Comparison of ENCODE assay signal across 12 cellular contexts in genomic region chr3:8488877-8489865, GRCh38. TPM values are rescaled to one million over a fixed set of nuclear protein-coding genes. Genes with fewer than 3 reads are reported as not detected.
DNase-seq lines count a peak whose midpoint lies in the region; ATAC-seq and TF ChIP-seq lines count a peak whose summit lies in the region.
"Had no signal": no experiment of that assay in that cellular context is flagged by ENCODE, and none has a peak within 500 bp of the region (broad histone marks: within the 10 kb centered on the region; RNA-seq: fewer than 3 reads in every experiment).

No MANE protein-coding gene starts in this region.

- intact Hi-C loops in mucosa of descending colon (cut with DNase I, micrococcal nuclease) = no loop called here

- H3K4me3 ChIP-seq in SK-N-SH (ENCODE audit: low read depth in 2 of 2, low read length in 1 of 2) (no peak overlapping the region), brain microvascular endothelial cell (ENCODE audit: low read depth, low read length) (no peak overlapping the region), muscle layer of duodenum (ENCODE audit: low read depth in 1 of 2, low read length in 2 of 2) (no peak overlapping the region), mucosa of descending colon (no peak overlapping the region)
- H3K4me3 ChIP-seq: A549 had no signal

- H3K4me1 ChIP-seq in SK-N-SH (ENCODE audit: control insufficient read depth in 1 of 2, insufficient read depth in 2 of 2, low read depth in 1 of 2, low read length in 1 of 2) (peaks cover 4 to 26% of the 10 kb centered on the region in 2 experiments; a peak in 3 of 4 replicates), muscle layer of duodenum (ENCODE audit: control insufficient read depth in 1 of 2, insufficient read depth in 2 of 2, low read length in 2 of 2) (peaks cover 0 to 4% of the 10 kb centered on the region in 2 donors), mucosa of descending colon (ENCODE audit: low read depth) (no peaks in the 10 kb centered on the region)

- no peak for TF ChIP-seq EP300 in SK-N-SH (IDR thresholded peaks at IDR 0.05; ENCODE audit: borderline replicate concordance in 1 of 2, low read depth in 1 of 2, low read length in 1 of 2)

- DNase-seq in SK-N-SH = no peak
- no peak for DNase-seq in brain microvascular endothelial cell
- DNase-seq in stimulated activated naive CD4-positive, alpha-beta T cell treated with Interleukin-2 at 50 U/mL for 16 hours (lab: John Stamatoyannopoulos, UW) = no peak
- no peak for DNase-seq in mucosa of descending colon
- DNase-seq in SHP77 (lab: John Stamatoyannopoulos, UW) = no peak
- no peak for DNase-seq in stimulated activated CD4-positive, alpha-beta T cell treated with anti-CD3 and anti-CD28 coated beads, Interleukin-15, amount 100 ng/mL, for 24 hours
- DNase-seq: activated CD8-positive, alpha-beta T cell treated with anti-CD3 and anti-CD28 coated beads for 36 hours; activated naive CD4-positive, alpha-beta T cell treated with anti-CD3 and anti-CD28 coated beads, Interleukin-2, amount 10 ng/mL, durations not matched to agents 7 days and 5 days; Kasumi-1 had no signal

- no peak for TF ChIP-seq RAD21 in SK-N-SH (IDR thresholded peaks at IDR 0.05; ENCODE audit: low read length)

- TF ChIP-seq CTCF in SK-N-SH (IDR thresholded peaks at IDR 0.05) (no peak), brain microvascular endothelial cell (IDR thresholded peaks at IDR 0.05; ENCODE audit: low read depth, low read length, missing control alignments) (no peak), mucosa of descending colon (IDR thresholded peaks at IDR 0.05) (no peak)

- POLR2A ChIA-PET in SK-N-SH (lab: Yijun Ruan, JAX) = no interaction called here

- WGBS in SK-N-SH (ENCODE audit: low lambda C conversion rate) = 86% methylated on average over 7 of the region's 7 CpGs

- CTCF ChIA-PET in SK-N-SH (lab: Yijun Ruan, JAX) = interaction anchor here (1.0 kb wide), 1 partner anchor 45 kb away, joined by 3 read pairs; no protein-coding TSS in a partner anchor

- H3K4me2 ChIP-seq in SK-N-SH = no peak overlapping the region

- no peaks in the 10 kb centered on the region for H3K9me2 ChIP-seq in SK-N-SH

- no peaks in the 10 kb centered on the region for H3K79me2 ChIP-seq in SK-N-SH (ENCODE audit: insufficient read depth)

- no peaks in the 10 kb centered on the region for H4K20me1 ChIP-seq in SK-N-SH (ENCODE audit: insufficient read depth)

- no peaks in the 10 kb centered on the region for H3K36me3 ChIP-seq in SK-N-SH (replicated peaks in 1 of 2; ENCODE audit: control insufficient read depth in 1 of 2, insufficient read depth in 2 of 2, low read length in 1 of 2)
- H3K36me3 ChIP-seq in brain microvascular endothelial cell (replicated peaks) = no peaks in the 10 kb centered on the region
- H3K36me3 ChIP-seq in muscle layer of duodenum (ENCODE audit: control insufficient read depth in 1 of 2, insufficient read depth in 2 of 2, low read length in 2 of 2) = no peaks in the 10 kb centered on the region
- no peaks in the 10 kb centered on the region for H3K36me3 ChIP-seq in mucosa of descending colon (ENCODE audit: low read depth)

- H3K27me3 ChIP-seq in SK-N-SH (ENCODE audit: insufficient read depth) = no peaks in the 10 kb centered on the region
- H3K27me3 ChIP-seq in brain microvascular endothelial cell (replicated peaks) = no peaks in the 10 kb centered on the region
- no peaks in the 10 kb centered on the region for H3K27me3 ChIP-seq in muscle layer of duodenum (ENCODE audit: low read depth, low read length)

- H3K9me3 ChIP-seq in SK-N-SH (no peaks in the 10 kb centered on the region), muscle layer of duodenum (ENCODE audit: control insufficient read depth in 1 of 2, low read length in 2 of 2) (no peaks in the 10 kb centered on the region), mucosa of descending colon (no peaks in the 10 kb centered on the region)
- H3K9me3 ChIP-seq: A549 had no signal

- peaks cover 21% of the 10 kb centered on the region for H3F3A ChIP-seq in SK-N-SH (replicated peaks; ENCODE audit: insufficient read depth)

- ATAC-seq in SK-N-SH treated with all-trans-retinoic acid at 6 μM for 48 hours (no peak), mucosa of descending colon (no peak)
- ATAC-seq: activated CD8-positive, alpha-beta T cell treated with anti-CD3 and anti-CD28 coated beads for 36 hours had no signal

- H2AFZ ChIP-seq in SK-N-SH (ENCODE audit: low read depth) = no peak overlapping the region

- H3K9ac ChIP-seq in SK-N-SH = peak overlapping the region; percentile 13; the same call in 1 of the 2 replicates

- in situ Hi-C loops in brain microvascular endothelial cell (cut with HindIII; ENCODE audit: low pct_ligation_motif_present, low sequenced_read_pairs) = no loop called here

- H3K27ac ChIP-seq in SK-N-SH (ENCODE audit: low read depth in 2 of 2, low read length in 1 of 2) (peak overlapping the region; percentile 53 to 81; a peak in 3 of 4 replicates), brain microvascular endothelial cell (peak overlapping the region; percentile 74), muscle layer of duodenum (ENCODE audit: low read length) (peak overlapping the region; percentile 35)

TF ChIP-seq in SK-N-SH, 30 proteins besides CTCF, POLR2A, EP300 and RAD21 (continues in another document):
- TF ChIP-seq TCF12 (IDR thresholded peaks at IDR 0.05) = no peak
- TF ChIP-seq, protein P1, sequence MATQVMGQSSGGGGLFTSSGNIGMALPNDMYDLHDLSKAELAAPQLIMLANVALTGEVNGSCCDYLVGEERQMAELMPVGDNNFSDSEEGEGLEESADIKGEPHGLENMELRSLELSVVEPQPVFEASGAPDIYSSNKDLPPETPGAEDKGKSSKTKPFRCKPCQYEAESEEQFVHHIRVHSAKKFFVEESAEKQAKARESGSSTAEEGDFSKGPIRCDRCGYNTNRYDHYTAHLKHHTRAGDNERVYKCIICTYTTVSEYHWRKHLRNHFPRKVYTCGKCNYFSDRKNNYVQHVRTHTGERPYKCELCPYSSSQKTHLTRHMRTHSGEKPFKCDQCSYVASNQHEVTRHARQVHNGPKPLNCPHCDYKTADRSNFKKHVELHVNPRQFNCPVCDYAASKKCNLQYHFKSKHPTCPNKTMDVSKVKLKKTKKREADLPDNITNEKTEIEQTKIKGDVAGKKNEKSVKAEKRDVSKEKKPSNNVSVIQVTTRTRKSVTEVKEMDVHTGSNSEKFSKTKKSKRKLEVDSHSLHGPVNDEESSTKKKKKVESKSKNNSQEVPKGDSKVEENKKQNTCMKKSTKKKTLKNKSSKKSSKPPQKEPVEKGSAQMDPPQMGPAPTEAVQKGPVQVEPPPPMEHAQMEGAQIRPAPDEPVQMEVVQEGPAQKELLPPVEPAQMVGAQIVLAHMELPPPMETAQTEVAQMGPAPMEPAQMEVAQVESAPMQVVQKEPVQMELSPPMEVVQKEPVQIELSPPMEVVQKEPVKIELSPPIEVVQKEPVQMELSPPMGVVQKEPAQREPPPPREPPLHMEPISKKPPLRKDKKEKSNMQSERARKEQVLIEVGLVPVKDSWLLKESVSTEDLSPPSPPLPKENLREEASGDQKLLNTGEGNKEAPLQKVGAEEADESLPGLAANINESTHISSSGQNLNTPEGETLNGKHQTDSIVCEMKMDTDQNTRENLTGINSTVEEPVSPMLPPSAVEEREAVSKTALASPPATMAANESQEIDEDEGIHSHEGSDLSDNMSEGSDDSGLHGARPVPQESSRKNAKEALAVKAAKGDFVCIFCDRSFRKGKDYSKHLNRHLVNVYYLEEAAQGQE (IDR thresholded peaks at IDR 0.05; ENCODE audit: low read depth, low read length) = no peak
- TF ChIP-seq FOXM1 (IDR thresholded peaks at IDR 0.05; ENCODE audit: low read depth) = no peak

TF ChIP-seq in SK-N-SH treated with all-trans-retinoic acid at 6 μM for 48 hours, 23 proteins besides CTCF, POLR2A, EP300 and RAD21 (continues in another document):
- TF ChIP-seq, protein P2, sequence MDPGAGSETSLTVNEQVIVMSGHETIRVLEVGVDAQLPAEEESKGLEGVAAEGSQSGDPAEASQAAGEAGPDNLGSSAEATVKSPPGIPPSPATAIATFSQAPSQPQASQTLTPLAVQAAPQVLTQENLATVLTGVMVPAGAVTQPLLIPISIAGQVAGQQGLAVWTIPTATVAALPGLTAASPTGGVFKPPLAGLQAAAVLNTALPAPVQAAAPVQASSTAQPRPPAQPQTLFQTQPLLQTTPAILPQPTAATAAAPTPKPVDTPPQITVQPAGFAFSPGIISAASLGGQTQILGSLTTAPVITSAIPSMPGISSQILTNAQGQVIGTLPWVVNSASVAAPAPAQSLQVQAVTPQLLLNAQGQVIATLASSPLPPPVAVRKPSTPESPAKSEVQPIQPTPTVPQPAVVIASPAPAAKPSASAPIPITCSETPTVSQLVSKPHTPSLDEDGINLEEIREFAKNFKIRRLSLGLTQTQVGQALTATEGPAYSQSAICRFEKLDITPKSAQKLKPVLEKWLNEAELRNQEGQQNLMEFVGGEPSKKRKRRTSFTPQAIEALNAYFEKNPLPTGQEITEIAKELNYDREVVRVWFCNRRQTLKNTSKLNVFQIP (CRISPR knock-in tag; IDR thresholded peaks at IDR 0.05; ENCODE audit: borderline replicate concordance, low read depth) = no peak
- TF ChIP-seq TOX (CRISPR knock-in tag; IDR thresholded peaks at IDR 0.05; ENCODE audit: borderline replicate concordance) (no peak), ARNTL (CRISPR knock-in tag; IDR thresholded peaks at IDR 0.05; ENCODE audit: borderline replicate concordance, low read depth) (no peak), TCF4 (CRISPR knock-in tag; IDR thresholded peaks at IDR 0.05; ENCODE audit: borderline replicate concordance) (no peak), BACH2 (CRISPR knock-in tag; IDR thresholded peaks at IDR 0.05; ENCODE audit: borderline replicate concordance) (no peak), ESRRG (CRISPR knock-in tag; IDR thresholded peaks at IDR 0.05) (no peak), PATZ1 (CRISPR knock-in tag; IDR thresholded peaks at IDR 0.05; ENCODE audit: borderline replicate concordance) (no peak)

RNA-seq across cellular contexts. Expression of gene LMCD1, which starts 12.5 kb away (rescaled TPM):
- polyA plus RNA-seq in SK-N-SH (2012; rRNA removed) = 23.6 and 26.5 TPM in 2 replicates
- polyA plus RNA-seq in SK-N-SH (2012; cell fraction: cytosol; rRNA removed) = 19.2 and 20.3 TPM in 2 replicates
- 34.5 and 40.1 TPM in 2 replicates for polyA plus RNA-seq in SK-N-SH (2012; cell fraction: nucleus; rRNA removed)
- 1 to 10 TPM; 5.1 to 9.7 (median 7.2) TPM for total RNA-seq in mucosa of descending colon
